In the genomic region with DNA sequence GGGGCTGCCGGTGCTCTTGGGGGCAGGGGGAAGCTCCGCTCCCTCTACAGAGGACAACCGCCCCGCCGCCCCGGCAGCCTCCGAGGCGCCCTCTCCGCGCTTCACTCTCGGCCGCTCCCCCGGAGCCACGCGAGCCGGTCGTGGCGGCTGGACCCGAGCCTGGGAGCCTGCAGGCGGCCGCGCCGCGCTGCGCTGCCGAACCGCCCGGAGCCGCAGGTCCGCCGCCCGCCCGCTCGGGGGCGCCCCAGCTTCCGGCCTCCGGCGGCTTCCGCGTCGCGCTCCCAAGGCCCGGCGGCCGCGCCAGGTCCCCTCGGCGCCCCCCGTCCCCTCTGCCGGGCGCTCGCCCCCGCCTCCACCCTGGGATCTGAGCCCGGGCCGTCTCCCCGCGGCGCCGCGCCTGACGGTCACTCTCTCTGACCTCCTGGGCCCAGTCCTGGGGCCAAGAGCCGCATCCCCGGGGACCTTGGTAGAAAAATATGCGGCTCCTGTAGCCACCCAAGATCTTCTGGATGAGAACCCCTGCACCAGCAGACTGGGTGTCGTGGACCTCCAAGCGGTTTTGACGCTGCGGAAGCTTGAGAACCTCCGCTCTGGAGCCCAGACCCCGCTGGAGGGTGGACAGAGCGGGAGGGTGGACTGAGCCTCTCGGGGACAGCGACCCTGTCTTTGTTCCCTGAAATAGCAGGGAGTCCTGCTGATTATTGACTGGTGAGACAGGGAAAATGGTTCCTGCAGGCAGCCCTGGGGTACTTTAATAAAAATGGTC, we compare ENCODE assay signal across 8 cellular contexts. TPM values are rescaled to one million over a fixed set of nuclear protein-coding genes. Genes with fewer than 3 reads are reported as not detected.
DNase-seq lines count a peak whose midpoint lies in the region; ATAC-seq lines count a peak whose summit lies in the region.

No MANE protein-coding gene starts in this region.

- H3K9me3 ChIP-seq in CD4-positive, CD25-positive, alpha-beta regulatory T cell (ENCODE audit: control insufficient read depth in 2 of 2, low read length in 2 of 2): no peaks in the 10 kb centered on the region
- no peaks in the 10 kb centered on the region for H3K9me3 ChIP-seq in endocrine pancreas (ENCODE audit: control insufficient read depth, low read length)

- peak; percentile 50 to 82 (median 75) for DNase-seq in CD4-positive, CD25-positive, alpha-beta regulatory T cell
- peak; percentile 25 for DNase-seq in Jurkat, Clone E6-1 (ENCODE audit: low read depth, low spot score)
- DNase-seq in activated CD4-positive, alpha-beta T cell treated with anti-CD3 and anti-CD28 coated beads, Interleukin-2, amount 50 U/mL, for 4 hours: peak; percentile 41 to 46
- peak; percentile 91 for DNase-seq in mesenteric fat pad (ENCODE audit: low spot score)
- peak; percentile 58 for DNase-seq in stimulated activated CD8-positive, alpha-beta memory T cell treated with anti-CD3 and anti-CD28 coated beads, Interleukin-4, amount 100 ng/mL, for 24 hours (ENCODE audit: low read depth)
- no peak for DNase-seq in NCI-H2107 treated with DMSO at 0.1 percent for 48 hours (lab: John Stamatoyannopoulos, UW; ENCODE audit: unreplicated experiment)

- peak overlapping the region; percentile 78 to 91 (median 82) for H3K4me3 Mint-ChIP-seq in CD4-positive, CD25-positive, alpha-beta regulatory T cell

- peak overlapping the region; percentile 69 to 83 (median 72) for H3K27ac Mint-ChIP-seq in CD4-positive, CD25-positive, alpha-beta regulatory T cell

- H3K36me3 Mint-ChIP-seq in CD4-positive, CD25-positive, alpha-beta regulatory T cell: no peaks in the 10 kb centered on the region

- peak; percentile 51 for ATAC-seq in CD4-positive, CD25-positive, alpha-beta regulatory T cell (ENCODE audit: low read depth in 2 of 2)
- ATAC-seq in GM19455 (IDR thresholded peaks at IDR 0.05; ENCODE audit: unreplicated experiment): peak; percentile 41

- no peaks in the 10 kb centered on the region for H3K27me3 ChIP-seq in CD4-positive, CD25-positive, alpha-beta regulatory T cell (ENCODE audit: control insufficient read depth, insufficient read depth, low read length)
- no peaks in the 10 kb centered on the region for H3K27me3 ChIP-seq in endocrine pancreas (ENCODE audit: control insufficient read depth, insufficient read depth, low read length)

- H3K9me3 Mint-ChIP-seq in CD4-positive, CD25-positive, alpha-beta regulatory T cell: no peaks in the 10 kb centered on the region

- peaks cover 3 to 38% (median 17%) of the 10 kb centered on the region in 4 donors for H3K4me1 Mint-ChIP-seq in CD4-positive, CD25-positive, alpha-beta regulatory T cell

- peak overlapping the region; percentile 35 for H3K9ac ChIP-seq in endocrine pancreas (ENCODE audit: control insufficient read depth, insufficient read depth, low read length)

- peaks cover 38% of the 10 kb centered on the region for H3K4me1 ChIP-seq in CD4-positive, CD25-positive, alpha-beta regulatory T cell (ENCODE audit: control insufficient read depth, insufficient read depth, low read length, poor library complexity, severe bottlenecking)
- H3K4me1 ChIP-seq in endocrine pancreas (ENCODE audit: control insufficient read depth, insufficient read depth, low read length): no peaks in the 10 kb centered on the region

- H3K27me3 Mint-ChIP-seq in CD4-positive, CD25-positive, alpha-beta regulatory T cell: peaks cover 23% of the 10 kb centered on the region

- peak overlapping the region; percentile 10 for H3K27ac ChIP-seq in CD4-positive, CD25-positive, alpha-beta regulatory T cell (ENCODE audit: insufficient read depth, low read length, poor library complexity, severe bottlenecking)

- H3K4me3 ChIP-seq in CD4-positive, CD25-positive, alpha-beta regulatory T cell (ENCODE audit: low read depth, low read length): peak overlapping the region; percentile 37
- H3K4me3 ChIP-seq in Jurkat, Clone E6-1 (ENCODE audit: low read length): peak overlapping the region; percentile 50
- H3K4me3 ChIP-seq in endocrine pancreas (ENCODE audit: control insufficient read depth, insufficient read depth, low read length): no peak overlapping the region

- no peaks in the 10 kb centered on the region for H3K36me3 ChIP-seq in CD4-positive, CD25-positive, alpha-beta regulatory T cell (ENCODE audit: control insufficient read depth, insufficient read depth, low read length)
- no peaks in the 10 kb centered on the region for H3K36me3 ChIP-seq in endocrine pancreas (ENCODE audit: control insufficient read depth, insufficient read depth, low read length)

RNA-seq across cellular contexts. Expression of gene SERTAD2, which starts 44.3 kb away (rescaled TPM):
- 33.5 TPM for total RNA-seq in CD4-positive, CD25-positive, alpha-beta regulatory T cell
- 1 to 10 TPM; 4.2 to 7.5 (median 5.7) TPM for polyA plus RNA-seq in CD4-positive, CD25-positive, alpha-beta regulatory T cell
- polyA plus RNA-seq in Jurkat, Clone E6-1 (2012; ENCODE audit: insufficient read depth, insufficient read length): 15.4 TPM
- total RNA-seq in mesenteric fat pad: 19.7 TPM
